In genomic region chr10:125843603-125844329, GRCh38 we compare ENCODE assay signal across 27 cellular contexts. TPM values are rescaled to one million over a fixed set of nuclear protein-coding genes. Genes with fewer than 3 reads are reported as not detected.
"Had no signal": no experiment of that assay in that cellular context is flagged by ENCODE, and none has a peak within 500 bp of the region (broad histone marks: within the 10 kb centered on the region; RNA-seq: fewer than 3 reads in every experiment).

No MANE protein-coding gene starts in this region.

- H3K4me3 Mint-ChIP-seq: endodermal cell; memory B cell; mesothelial cell of epicardium; natural killer cell treated with Interleukin-12 subunit alpha and Interleukin-12 subunit beta and Interleukin-15 and Interleukin-18, amount 100 ng/mL, for 72 hours; stimulated activated naive B cell treated with anti-CD40 and anti-IgM and Interleukin-4, amounts not matched to agents 10 μg/mL and 1 μg/mL and 100 μg/mL, for 72 hours; stimulated activated naive CD8-positive, alpha-beta T cell treated with anti-CD3 and anti-CD28 coated beads, Interleukin-15, amount 100 ng/mL, for 72 hours had no signal

- H3K4me2 ChIP-seq: hepatocyte had no signal

- H3K4me3 ChIP-seq: colonic mucosa, hepatocyte, left ventricle myocardium inferior, lower lobe of right lung, psoas muscle, right lobe of liver, spleen, thoracic aorta, transverse colon had no signal

- ATAC-seq: foreskin keratinocyte; left cardiac atrium; lower lobe of right lung; natural killer cell treated with Interleukin-12 subunit alpha and Interleukin-12 subunit beta and Interleukin-15 and Interleukin-18, amount 100 ng/mL, for 72 hours; psoas muscle; right lobe of liver; stimulated activated naive B cell treated with anti-CD40 and anti-IgM and Interleukin-4, amounts not matched to agents 10 μg/mL and 1 μg/mL and 100 μg/mL, for 72 hours; stimulated activated naive CD8-positive, alpha-beta T cell treated with anti-CD3 and anti-CD28 coated beads, Interleukin-15, amount 100 ng/mL, for 72 hours had no signal

- FAIRE-seq: endothelial cell of umbilical vein, kidney had no signal

- H3K27me3 ChIP-seq: colonic mucosa, foreskin keratinocyte, hepatocyte, right lobe of liver, spleen, transverse colon had no signal

- H3K27ac Mint-ChIP-seq: endodermal cell; memory B cell; mesothelial cell of epicardium; natural killer cell treated with Interleukin-12 subunit alpha and Interleukin-12 subunit beta and Interleukin-15 and Interleukin-18, amount 100 ng/mL, for 72 hours; stimulated activated naive CD8-positive, alpha-beta T cell treated with anti-CD3 and anti-CD28 coated beads, Interleukin-15, amount 100 ng/mL, for 72 hours had no signal

- DNase-seq: colonic mucosa; dermis blood vessel endothelial cell; effector CD4-positive, alpha-beta T cell; endodermal cell; erythroblast; foreskin keratinocyte; kidney; left cardiac atrium; left ventricle myocardium inferior; lower lobe of right lung; psoas muscle; right lobe of liver; spleen; stimulated activated CD4-positive, alpha-beta T cell treated with anti-CD3 and anti-CD28 coated beads, Interleukin-15, amount 100 ng/mL, for 24 hours; stimulated activated CD4-positive, alpha-beta T cell treated with anti-CD3 and anti-CD28 coated beads, Interleukin-1b, Interleukin-23, amount 100 ng/mL, for 48 hours; stimulated activated CD4-positive, alpha-beta T cell treated with anti-CD3 and anti-CD28 coated beads, Interleukin-4, amount 100 ng/mL, for 4 hours; stimulated activated naive B cell treated with anti-CD40 and anti-IgM and Interleukin-4, amounts not matched to agents 10 μg/mL and 1 μg/mL and 100 μg/mL, for 72 hours; stimulated activated naive CD8-positive, alpha-beta T cell treated with anti-CD3 and anti-CD28 coated beads, Interleukin-15, amount 100 ng/mL, for 72 hours; transverse colon had no signal

- H3K9ac ChIP-seq: parathyroid adenoma had no signal

- H3K9me3 Mint-ChIP-seq: endodermal cell; memory B cell; mesothelial cell of epicardium; natural killer cell treated with Interleukin-12 subunit alpha and Interleukin-12 subunit beta and Interleukin-15 and Interleukin-18, amount 100 ng/mL, for 72 hours; stimulated activated naive B cell treated with anti-CD40 and anti-IgM and Interleukin-4, amounts not matched to agents 10 μg/mL and 1 μg/mL and 100 μg/mL, for 72 hours; stimulated activated naive CD8-positive, alpha-beta T cell treated with anti-CD3 and anti-CD28 coated beads, Interleukin-15, amount 100 ng/mL, for 72 hours had no signal

- H3K4me1 Mint-ChIP-seq: endodermal cell; memory B cell; mesothelial cell of epicardium; stimulated activated naive B cell treated with anti-CD40 and anti-IgM and Interleukin-4, amounts not matched to agents 10 μg/mL and 1 μg/mL and 100 μg/mL, for 72 hours; stimulated activated naive CD8-positive, alpha-beta T cell treated with anti-CD3 and anti-CD28 coated beads, Interleukin-15, amount 100 ng/mL, for 72 hours had no signal

- H3K27ac ChIP-seq: colonic mucosa, foreskin keratinocyte, hepatocyte, lower lobe of right lung, parathyroid adenoma, psoas muscle, right lobe of liver, spleen, thoracic aorta, transverse colon had no signal

- H3K9me3 ChIP-seq: colonic mucosa, left ventricle myocardium inferior, lower lobe of right lung, psoas muscle, right lobe of liver, spleen, thoracic aorta, transverse colon had no signal

- H3K79me2 ChIP-seq: hepatocyte had no signal

- H3K4me1 ChIP-seq: colonic mucosa, foreskin keratinocyte, lower lobe of right lung, parathyroid adenoma, psoas muscle, transverse colon had no signal

- H3K27me3 Mint-ChIP-seq: memory B cell; natural killer cell treated with Interleukin-12 subunit alpha and Interleukin-12 subunit beta and Interleukin-15 and Interleukin-18, amount 100 ng/mL, for 72 hours; stimulated activated naive B cell treated with anti-CD40 and anti-IgM and Interleukin-4, amounts not matched to agents 10 μg/mL and 1 μg/mL and 100 μg/mL, for 72 hours; stimulated activated naive CD8-positive, alpha-beta T cell treated with anti-CD3 and anti-CD28 coated beads, Interleukin-15, amount 100 ng/mL, for 72 hours had no signal

- H2AFZ ChIP-seq: hepatocyte, parathyroid adenoma had no signal

RNA-seq across cellular contexts. Expression of gene FANK1, which starts 52.6 kb away (rescaled TPM):
- total RNA-seq: natural killer cell treated with Interleukin-12 subunit alpha and Interleukin-12 subunit beta and Interleukin-15 and Interleukin-18, amount 100 ng/mL, for 72 hours; skeletal muscle tissue; thoracic aorta had no signal
